In genomic region chr2:147910990-147911473, GRCh38 we compare ENCODE assay signal across 8 cellular contexts.
DNase-seq lines count a peak whose midpoint lies in the region; ATAC-seq, FAIRE-seq and TF ChIP-seq lines count a peak whose summit lies in the region.

No MANE protein-coding gene starts in this region.

- H3K4me1 Mint-ChIP-seq in activated CD4-positive, alpha-beta memory T cell treated with anti-CD3 and anti-CD28 coated beads for 36 hours (ENCODE audit: low read depth): peaks cover 5% of the 10 kb centered on the region

- DNase-seq in DMS53 (lab: John Stamatoyannopoulos, UW): peak; percentile 54
- peak; percentile 41 for DNase-seq in HFF-Myc (ENCODE audit: extremely low read depth, low read depth)
- peak; percentile 61 for DNase-seq in NCI-H460 (ENCODE audit: extremely low read depth, low read depth)
- DNase-seq in activated CD4-positive, alpha-beta memory T cell treated with anti-CD3 and anti-CD28 coated beads for 36 hours: peak; percentile 15
- DNase-seq in frontal cortex (ENCODE audit: low spot score in 2 of 2): peak; percentile 2 to 10
- peak; percentile 61 for DNase-seq in putamen (ENCODE audit: low spot score)

- H3K4me3 ChIP-seq in HFF-Myc (replicated peaks; ENCODE audit: low read depth, low read length): no peak overlapping the region

- H3K27ac Mint-ChIP-seq in activated CD4-positive, alpha-beta memory T cell treated with anti-CD3 and anti-CD28 coated beads for 36 hours: no peak overlapping the region

- H3K36me3 Mint-ChIP-seq in activated CD4-positive, alpha-beta memory T cell treated with anti-CD3 and anti-CD28 coated beads for 36 hours: peaks cover 7% of the 10 kb centered on the region

- no peak for ATAC-seq in HG03565 (IDR thresholded peaks at IDR 0.05; ENCODE audit: unreplicated experiment)
- ATAC-seq in HG02798 (IDR thresholded peaks at IDR 0.05; ENCODE audit: poor library complexity, unreplicated experiment): no peak

- POLR2A ChIA-PET in activated CD4-positive, alpha-beta memory T cell treated with anti-CD3 and anti-CD28 coated beads for 36 hours (lab: Charles Lee): no interaction called here

- CTCF ChIA-PET in activated CD4-positive, alpha-beta memory T cell treated with anti-CD3 and anti-CD28 coated beads for 36 hours (lab: Charles Lee): interaction anchor here (0.5 to 5.7 kb wide), 27 partner anchors 9 to 1172 kb away, joined by 3 to 106 read pairs (median 4); partner anchors contain the start of gene ACVR2A

- FAIRE-seq in frontal cortex (lab: Jason Lieb, UNC): peak; percentile 89

- intact Hi-C loops in activated CD4-positive, alpha-beta memory T cell treated with anti-CD3 and anti-CD28 coated beads for 36 hours (cut with micrococcal nuclease): loop anchor here (1.0 to 2.0 kb wide), 5 partner anchors 578 to 1177 kb away; no protein-coding TSS in a partner anchor

- peak; percentile 58 for TF ChIP-seq CTCF in HFF-Myc (IDR thresholded peaks at IDR 0.05; ENCODE audit: low read depth, low read length, missing control alignments)

- H3K27me3 Mint-ChIP-seq in activated CD4-positive, alpha-beta memory T cell treated with anti-CD3 and anti-CD28 coated beads for 36 hours: no peaks in the 10 kb centered on the region

- H3K4me3 Mint-ChIP-seq in activated CD4-positive, alpha-beta memory T cell treated with anti-CD3 and anti-CD28 coated beads for 36 hours: no peak overlapping the region

- peaks cover 3% of the 10 kb centered on the region for H3K9me3 Mint-ChIP-seq in activated CD4-positive, alpha-beta memory T cell treated with anti-CD3 and anti-CD28 coated beads for 36 hours

Comparison
In these comparisons a context has a peak if more than half of its experiments do, and no peak if none do; other contexts are left out.
1. DNase-seq: peak in every context shown above with its lines; median percentile 61 in NCI-H460; 61 in putamen; 54 in DMS53; 41 in HFF-Myc; 15 in activated CD4-positive, alpha-beta memory T cell treated with anti-CD3 and anti-CD28 coated beads for 36 hours; 6 in frontal cortex.